ENCODE assay signal across 1 cellular context in genomic region chr1:31581821-31582810, GRCh38.
TF ChIP-seq lines count a peak whose summit lies in the region.

No MANE protein-coding gene starts in this region.

TF ChIP-seq in K562, 482 proteins besides CTCF, POLR2A, EP300 and RAD21:
- TF ChIP-seq TOE1 (IDR thresholded peaks at IDR 0.05; ENCODE audit: borderline replicate concordance), result no peak
- TF ChIP-seq TOE1 (CRISPR knock-in tag; IDR thresholded peaks at IDR 0.05; ENCODE audit: borderline replicate concordance, low read depth), result no peak
- no peak for TF ChIP-seq ZBTB2 (IDR thresholded peaks at IDR 0.05)
- no peak for TF ChIP-seq XRCC3 (IDR thresholded peaks at IDR 0.05)
- no peak for TF ChIP-seq PHF8 (IDR thresholded peaks at IDR 0.05; ENCODE audit: borderline replicate concordance, low read length)
- 0 out of 2 replicates have a peak, but pooled peaks have one; percentile 8 for TF ChIP-seq ZNF121 (CRISPR knock-in tag; conservative IDR thresholded peaks at IDR 0.05)
TF ChIP-seq in K562: peak in this region for 1.
